Comparison of ENCODE assay signal across 8 cellular contexts in the genomic region with DNA sequence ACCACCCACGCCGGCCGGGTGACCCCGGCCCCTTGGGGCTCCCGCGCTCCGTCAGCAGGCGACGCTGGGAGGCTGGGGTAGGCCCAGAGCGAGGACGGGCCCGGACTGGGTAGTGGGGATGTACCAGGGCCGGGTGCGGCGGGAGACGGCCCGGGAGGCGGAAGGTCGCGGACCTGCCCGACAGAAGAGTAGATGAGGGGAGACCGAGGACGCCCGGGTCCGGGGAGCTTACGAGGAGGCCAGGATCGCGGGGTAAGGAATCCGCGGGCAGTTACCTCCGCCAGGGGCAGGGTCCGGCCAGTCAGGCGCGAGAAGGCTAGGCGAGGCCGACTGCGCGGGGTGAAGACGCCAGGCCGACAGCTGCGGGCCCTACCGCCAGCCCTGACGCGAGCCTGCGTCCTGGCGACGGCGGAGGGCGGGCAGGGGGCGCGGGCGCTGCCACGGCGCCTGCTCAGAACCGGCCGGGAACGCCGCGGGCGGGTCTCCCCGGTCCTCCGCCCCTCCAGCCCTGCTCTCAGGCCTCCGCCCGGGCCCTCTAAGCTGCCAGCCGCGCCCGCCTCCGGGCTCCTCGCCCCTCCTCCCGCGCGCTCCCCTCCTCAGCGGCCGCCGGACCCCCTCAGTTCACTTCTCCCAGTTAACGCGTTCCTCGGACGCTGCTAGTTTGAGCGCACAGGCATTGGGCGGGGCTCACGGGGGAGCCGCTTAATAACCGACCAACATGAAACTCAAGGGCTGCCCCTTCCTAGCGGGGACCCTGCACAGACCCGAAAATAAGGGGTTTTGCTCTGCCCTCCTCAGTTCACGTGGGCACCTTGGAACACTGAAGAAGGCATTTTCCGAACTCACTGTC.
DNase-seq lines count a peak whose midpoint lies in the region; ATAC-seq and TF ChIP-seq lines count a peak whose summit lies in the region.

A gene (minus strand): TSS at position 407 of the 850 bp plus-strand sequence. CDS start 1,678 bp downstream, outside the sequence.

- in situ Hi-C loops in ACHN (cut with HindIII; ENCODE audit: low pct_ligation_motif_present, low pct_unique_long_range_greater_than_20kb, low sequenced_read_pairs), result no loop called here

- peak within 1 kb of the TSS; percentile 91 for H3K4me3 ChIP-seq in choroid plexus epithelial cell (ENCODE audit: low read depth, low read length)

- TF ChIP-seq CTCF in choroid plexus epithelial cell (conservative IDR thresholded peaks at IDR 0.05; ENCODE audit: low read depth, low read length), result no peak

- DNase-seq in ACHN, result peak; percentile 78
- DNase-seq in NCI-H2227 (lab: John Stamatoyannopoulos, UW; ENCODE audit: unreplicated experiment), result peak; percentile 95
- DNase-seq in choroid plexus epithelial cell (ENCODE audit: low read depth), result peak; percentile 84
- DNase-seq in kidney tubule cell (ENCODE audit: low spot score), result peak; percentile 79
- DNase-seq in stimulated activated CD4-positive, alpha-beta T cell treated with anti-CD3 and anti-CD28 coated beads, Interleukin-1b, Interleukin-23, amount 100 ng/mL, for 1 hour (ENCODE audit: low read depth in 2 of 2), result peak; percentile 3 to 29

- ATAC-seq in GM18858 (IDR thresholded peaks at IDR 0.05; ENCODE audit: unreplicated experiment), result peak; percentile 73
- ATAC-seq in HG03064 (IDR thresholded peaks at IDR 0.05; ENCODE audit: low read depth, unreplicated experiment), result peak; percentile 79
- ATAC-seq in activated CD4-positive, CD25-positive, alpha-beta regulatory T cell treated with anti-CD3 and anti-CD28 coated beads, Interleukin-2, amount 50 U/mL, for 24 hours, result peak; percentile 81 to 83

Comparison
In these comparisons a context has a peak if more than half of its experiments do, and no peak if none do; other contexts are left out.
1. Peak in every context shown above with its lines: DNase-seq, ATAC-seq and H3K4me3 ChIP-seq.
2. DNase-seq: peak in every context shown above with its lines; median percentile 95 in NCI-H2227; 84 in choroid plexus epithelial cell; 79 in kidney tubule cell; 78 in ACHN; 16 in stimulated activated CD4-positive, alpha-beta T cell treated with anti-CD3 and anti-CD28 coated beads, Interleukin-1b, Interleukin-23, amount 100 ng/mL, for 1 hour.